ENCODE assay signal across 8 cellular contexts in genomic region chr1:31644560-31645273, GRCh38. TPM values are rescaled to one million over a fixed set of nuclear protein-coding genes. Genes with fewer than 3 reads are reported as not detected.
DNase-seq lines count a peak whose midpoint lies in the region; ATAC-seq and TF ChIP-seq lines count a peak whose summit lies in the region.

TSS of gene PEF1 (minus strand) at chr1:31644876. CDS start at chr1:31644864, 12 bp downstream.

- H3K27me3 ChIP-seq in left lung: no peaks in the 10 kb centered on the region

- no peaks in the 10 kb centered on the region for H3K9me3 ChIP-seq in left lung

- H3K4me1 ChIP-seq in left lung: peaks cover 19 to 51% of the 10 kb centered on the region in 2 donors

- no peaks in the 10 kb centered on the region for H3K36me3 ChIP-seq in left lung

- H3K4me3 ChIP-seq in left lung: peak within 1 kb of the TSS; percentile 70 to 72

- DNase-seq in NCI-H82 (lab: John Stamatoyannopoulos, UW) (peak; percentile 100), dermis blood vessel endothelial cell (peak; percentile 99), left lung (peak; percentile 97 to 99)
- peak; percentile 100 for DNase-seq in activated CD4-positive, alpha-beta T cell treated with anti-CD3 and anti-CD28 coated beads, Interleukin-2, amount 50 U/mL, for 48 hours
- peak; percentile 98 to 99 for DNase-seq in stimulated activated CD4-positive, alpha-beta T cell treated with anti-CD3 and anti-CD28 coated beads, Interleukin-2, amount 100 ng/mL, for 48 hours

- intact Hi-C loops in left lung (cut with DNase I): no loop called here

- TF ChIP-seq CTCF in C4-2B (conservative IDR thresholded peaks at IDR 0.05) (no peak), left lung (IDR thresholded peaks at IDR 0.05) (no peak)

- ATAC-seq in GM19395 (IDR thresholded peaks at IDR 0.05; ENCODE audit: unreplicated experiment) (peak; percentile 91), HG03565 (IDR thresholded peaks at IDR 0.05; ENCODE audit: unreplicated experiment) (peak; percentile 66), left lung (peak; percentile 93)

- peak within 1 kb of the TSS; percentile 96 for H3K27ac ChIP-seq in C4-2B
- peak within 1 kb of the TSS; percentile 97 to 98 for H3K27ac ChIP-seq in left lung

RNA-seq across cellular contexts. Expression of gene PEF1, which starts in this region (rescaled TPM):
- total RNA-seq in dermis blood vessel endothelial cell (145 and 159 TPM in 2 replicates), left lung (10 to 100 TPM; 70.3 to 75.8 TPM)

Comparison
In these comparisons a context has a peak if more than half of its experiments do, and no peak if none do; other contexts are left out.
1. Peak in every context shown above with its lines: DNase-seq, ATAC-seq, H3K4me3 ChIP-seq and H3K27ac ChIP-seq.